ENCODE assay signal across 8 cellular contexts in genomic region chr12:92140919-92141536, GRCh38. TPM values are rescaled to one million over a fixed set of nuclear protein-coding genes. Genes with fewer than 3 reads are reported as not detected.
DNase-seq lines count a peak whose midpoint lies in the region; ATAC-seq, FAIRE-seq and TF ChIP-seq lines count a peak whose summit lies in the region.

No MANE protein-coding gene starts in this region.

- H3K9me3 Mint-ChIP-seq in memory B cell, result no peaks in the 10 kb centered on the region

- no peaks in the 10 kb centered on the region for H3K9me3 ChIP-seq in heart right ventricle
- H3K9me3 ChIP-seq in vagina, result no peaks in the 10 kb centered on the region

- H3K36me3 ChIP-seq in heart right ventricle (peaks cover 0 to 59% (median 5%) of the 10 kb centered on the region in 9 donors), vagina (peaks cover 4 to 32% of the 10 kb centered on the region in 2 donors)

- H3K27ac ChIP-seq in heart right ventricle (peak overlapping the region in 9 of 10 donors; percentile 10 to 99 (median 98)), vagina (peak overlapping the region; percentile 100)

- DNase-seq in heart right ventricle (no peak), Right ventricle myocardium inferior (ENCODE audit: missing footprints) (no peak), astrocyte of the hippocampus (ENCODE audit: low read depth, low spot score) (peak; percentile 18), memory B cell (ENCODE audit: low spot score in 2 of 2) (no peak), vagina (ENCODE audit: extremely low spot score in 2 of 2) (no peak), GM12891 (ENCODE audit: insufficient read length, low spot score) (no peak)
- no peak for DNase-seq in activated CD8-positive, alpha-beta memory T cell treated with anti-CD3 and anti-CD28 coated beads, Interleukin-2, amount 50 U/mL, for 48 hours
- DNase-seq in stimulated activated CD4-positive, alpha-beta T cell treated with anti-CD3 and anti-CD28 coated beads, Interleukin-1b, Interleukin-23, amount 100 ng/mL, for 48 hours, result no peak

- no peak for ATAC-seq in heart right ventricle
- no peak for ATAC-seq in Right ventricle myocardium inferior
- ATAC-seq in memory B cell (ENCODE audit: low read depth), result peak; percentile 11

- peaks cover 43% of the 10 kb centered on the region for H3K36me3 Mint-ChIP-seq in memory B cell

- 6 to 8% methylated on average over 4 of the region's 4 CpGs for WGBS in heart right ventricle, 2 donors

- no peaks in the 10 kb centered on the region for H3K27me3 Mint-ChIP-seq in memory B cell

- intact Hi-C loops in heart right ventricle (cut with DNase I), result loop anchor here (5.0 to 10.0 kb wide), 17 partner anchors 104 to 759 kb away; no protein-coding TSS in a partner anchor
- intact Hi-C loops in Right ventricle myocardium inferior (cut with DNase I), result loop anchor here (5.0 kb wide), 2 partner anchors 104 to 159 kb away; no protein-coding TSS in a partner anchor
- intact Hi-C loops in vagina (cut with DNase I), result loop anchor here (10.0 kb wide), 2 partner anchors 326 to 424 kb away; no protein-coding TSS in a partner anchor

- peak overlapping the region; percentile 100 for H3K4me3 Mint-ChIP-seq in memory B cell

- H3K27ac Mint-ChIP-seq in memory B cell, result peak overlapping the region; percentile 84

- H3K4me3 ChIP-seq in heart right ventricle (peak overlapping the region; percentile 25 to 98 (median 90)), vagina (peak overlapping the region; percentile 84 to 85)

- no peak for TF ChIP-seq POLR2A in vagina (IDR thresholded peaks at IDR 0.05)
- TF ChIP-seq POLR2A in GM12891 (IDR thresholded peaks at IDR 0.05; ENCODE audit: low read depth, low read length), result no peak; the same call in 1 of the 2 replicates

- peaks cover 5 to 65% (median 44%) of the 10 kb centered on the region in 9 donors for H3K4me1 ChIP-seq in heart right ventricle
- H3K4me1 ChIP-seq in vagina, result peaks cover 33% of the 10 kb centered on the region

- no peak for FAIRE-seq in GM12891 (lab: Jason Lieb, UNC)

- no peak for TF ChIP-seq CTCF in heart right ventricle (IDR thresholded peaks at IDR 0.05)
- TF ChIP-seq CTCF in vagina (IDR thresholded peaks at IDR 0.05), result no peak

- no peaks in the 10 kb centered on the region for H3K27me3 ChIP-seq in heart right ventricle
- no peaks in the 10 kb centered on the region for H3K27me3 ChIP-seq in vagina

- peaks cover 38% of the 10 kb centered on the region for H3K4me1 Mint-ChIP-seq in memory B cell

TF ChIP-seq in GM12891, 5 proteins besides CTCF, POLR2A, EP300 and RAD21:
- TF ChIP-seq POU2F2 (IDR thresholded peaks at IDR 0.05; ENCODE audit: low read depth, low read length) (no peak), PAX5 (IDR thresholded peaks at IDR 0.05; ENCODE audit: insufficient read depth, low read length, severe bottlenecking) (no peak), TAF1 (IDR thresholded peaks at IDR 0.05; ENCODE audit: low read depth, low read length) (no peak), SPI1 (IDR thresholded peaks at IDR 0.05; ENCODE audit: low read depth, low read length) (no peak), POLR2AphosphoS5 (IDR thresholded peaks at IDR 0.05; ENCODE audit: low read depth, low read length) (no peak)

RNA-seq across cellular contexts. Expression of gene BTG1, which starts 4.6 kb away (rescaled TPM):
- total RNA-seq in heart right ventricle, result 100 to 1,000 TPM in 2 of 10 donors, 10 to 100 TPM in 8; 54.4 to 127 (median 71.3) TPM
- 10 to 100 TPM; 20.0 to 33.4 TPM for polyA plus RNA-seq in heart right ventricle
- total RNA-seq in Right ventricle myocardium inferior, result 66.9 TPM
- 73.7 TPM for total RNA-seq in vagina
- polyA plus RNA-seq in GM12891 (2012; ENCODE audit: low read depth, missing spikeins), result 117 TPM
